Comparison of ENCODE assay signal across 22 cellular contexts in genomic region chr9:80235752-80236151, GRCh38.
"Had no signal": no experiment of that assay in that cellular context is flagged by ENCODE, and none has a peak within 500 bp of the region (broad histone marks: within the 10 kb centered on the region; RNA-seq: fewer than 3 reads in every experiment).

No MANE protein-coding gene starts in this region.

- H3K4me3 Mint-ChIP-seq: natural killer cell; nephron progenitor cell; neural progenitor cell; stimulated activated effector memory CD8-positive, alpha-beta T cell treated with anti-CD3 and anti-CD28 coated beads, Interleukin-12 subunit alpha, Interleukin-12 subunit beta, amount 100 ng/mL, for 72 hours; stimulated activated naive CD8-positive, alpha-beta T cell treated with anti-CD3 and anti-CD28 coated beads, Interleukin-15, amount 100 ng/mL, for 72 hours; type B pancreatic cell had no signal

- H3K4me1 ChIP-seq: left ventricle myocardium inferior, right atrium auricular region, sigmoid colon, spleen, tibial nerve, uterus had no signal

- H3K27ac Mint-ChIP-seq: natural killer cell; nephron progenitor cell; neural progenitor cell; progenitor cell of endocrine pancreas; stimulated activated effector memory CD8-positive, alpha-beta T cell treated with anti-CD3 and anti-CD28 coated beads, Interleukin-12 subunit alpha, Interleukin-12 subunit beta, amount 100 ng/mL, for 72 hours; stimulated activated naive CD8-positive, alpha-beta T cell treated with anti-CD3 and anti-CD28 coated beads, Interleukin-15, amount 100 ng/mL, for 72 hours; type B pancreatic cell had no signal

- H3K4me3 ChIP-seq: hepatocyte, left ventricle myocardium inferior, lung, neural progenitor cell, right atrium auricular region, sigmoid colon, tibial nerve, uterus had no signal

- H3K9me3 ChIP-seq: neutrophil, uterus had no signal

- H3K4me2 ChIP-seq: hepatocyte, neural progenitor cell had no signal

- H3K4me1 Mint-ChIP-seq: natural killer cell; stimulated activated effector memory CD8-positive, alpha-beta T cell treated with anti-CD3 and anti-CD28 coated beads, Interleukin-12 subunit alpha, Interleukin-12 subunit beta, amount 100 ng/mL, for 72 hours; stimulated activated naive CD8-positive, alpha-beta T cell treated with anti-CD3 and anti-CD28 coated beads, Interleukin-15, amount 100 ng/mL, for 72 hours had no signal

- H2AFZ ChIP-seq: hepatocyte, neural progenitor cell had no signal

- H3K27me3 Mint-ChIP-seq: stimulated activated naive CD8-positive, alpha-beta T cell treated with anti-CD3 and anti-CD28 coated beads, Interleukin-15, amount 100 ng/mL, for 72 hours; type B pancreatic cell had no signal

- DNase-seq: islet precursor cell; left ventricle myocardium inferior; natural killer cell; nephron progenitor cell; occipital lobe; sigmoid colon; small intestine; spleen; stimulated activated CD4-positive, alpha-beta T cell treated with anti-CD3 and anti-CD28 coated beads, Interleukin-4, amount 100 ng/mL, for 24 hours; stimulated activated naive CD4-positive, alpha-beta T cell treated with Interleukin-2 at 50 U/mL for 16 hours; stimulated activated naive CD8-positive, alpha-beta T cell treated with anti-CD3 and anti-CD28 coated beads, Interleukin-15, amount 100 ng/mL, for 72 hours; substantia nigra; uterus had no signal

- H3K9me3 Mint-ChIP-seq: neural progenitor cell; stimulated activated effector memory CD8-positive, alpha-beta T cell treated with anti-CD3 and anti-CD28 coated beads, Interleukin-12 subunit alpha, Interleukin-12 subunit beta, amount 100 ng/mL, for 72 hours; type B pancreatic cell had no signal

- H3K9ac ChIP-seq: neural progenitor cell had no signal

- H3K27ac ChIP-seq: hepatocyte, left ventricle myocardium inferior, neural progenitor cell, neutrophil, right atrium auricular region, sigmoid colon, spleen, tibial nerve, uterus had no signal

- H3K36me3 ChIP-seq: left ventricle myocardium inferior, neural progenitor cell, neutrophil, right atrium auricular region, sigmoid colon, spleen, tibial nerve, uterus had no signal

- H3K36me3 Mint-ChIP-seq: neural progenitor cell; stimulated activated effector memory CD8-positive, alpha-beta T cell treated with anti-CD3 and anti-CD28 coated beads, Interleukin-12 subunit alpha, Interleukin-12 subunit beta, amount 100 ng/mL, for 72 hours; type B pancreatic cell had no signal

- H3K79me2 ChIP-seq: hepatocyte had no signal

- ATAC-seq: natural killer cell; stimulated activated effector memory CD8-positive, alpha-beta T cell treated with anti-CD3 and anti-CD28 coated beads, Interleukin-12 subunit alpha, Interleukin-12 subunit beta, amount 100 ng/mL, for 72 hours; stimulated activated naive CD8-positive, alpha-beta T cell treated with anti-CD3 and anti-CD28 coated beads, Interleukin-15, amount 100 ng/mL, for 72 hours had no signal

- H3K27me3 ChIP-seq: hepatocyte, neural progenitor cell, neutrophil, right atrium auricular region, sigmoid colon, spleen, tibial nerve, uterus had no signal

- FAIRE-seq: small intestine had no signal
